ENCODE assay signal across 13 cellular contexts in genomic region chr13:99768986-99769385, GRCh38.
A peak's percentile ranks its signal among the peaks of the same experiment; 100 is the strongest.
DNase-seq lines count a peak whose midpoint lies in the region; ATAC-seq and TF ChIP-seq lines count a peak whose summit lies in the region.
"Had no signal": no experiment of that assay in that cellular context is flagged by ENCODE, and none has a peak within 500 bp of the region (broad histone marks: within the 10 kb centered on the region; RNA-seq: fewer than 3 reads in every experiment).

No MANE protein-coding gene starts in this region.

- TF ChIP-seq EP300 in Ishikawa (IDR thresholded peaks at IDR 0.05; ENCODE audit: borderline replicate concordance), result no peak
- no peak for TF ChIP-seq EP300 in ovary (IDR thresholded peaks at IDR 0.05)

- intact Hi-C loops in ovary (cut with DNase I), result no loop called here

- H3K27me3 Mint-ChIP-seq in WTC11 (ENCODE audit: low read depth), result no peaks in the 10 kb centered on the region; the same call in 1 of the 2 replicates
- H3K27me3 Mint-ChIP-seq in effector memory CD8-positive, alpha-beta T cell, result no peaks in the 10 kb centered on the region
- H3K27me3 Mint-ChIP-seq: CD4-positive, alpha-beta T cell had no signal

- H3K9me3 Mint-ChIP-seq in WTC11, result 0 out of 2 replicates have a peak, but pooled peaks cover 3% of the 10 kb centered on the region
- peaks cover 8% of the 10 kb centered on the region in 2 donors for H3K9me3 Mint-ChIP-seq in effector memory CD8-positive, alpha-beta T cell
- H3K9me3 Mint-ChIP-seq: HFFc6 had no signal

- TF ChIP-seq POLR2A in ovary (IDR thresholded peaks at IDR 0.05), result no peak

- H3K27ac ChIP-seq in iPS-20b (ENCODE audit: low read length), result no peak overlapping the region
- no peak overlapping the region for H3K27ac ChIP-seq in ovary
- H3K27ac ChIP-seq: C4-2B had no signal

- TF ChIP-seq CTCF in WTC11 (IDR thresholded peaks at IDR 0.05), result no peak
- no peak for TF ChIP-seq CTCF in ovary (IDR thresholded peaks at IDR 0.05)

- no peak overlapping the region for H3K4me3 Mint-ChIP-seq in WTC11
- H3K4me3 Mint-ChIP-seq in effector memory CD8-positive, alpha-beta T cell, result no peak overlapping the region
- H3K4me3 Mint-ChIP-seq: CD4-positive, alpha-beta T cell; HFFc6 had no signal

- ATAC-seq in WTC11, result no peak
- ATAC-seq in effector memory CD8-positive, alpha-beta T cell (replicated peaks), result no peak
- ATAC-seq: HCT116 had no signal

- no peaks in the 10 kb centered on the region for H3K9me3 ChIP-seq in iPS-20b (ENCODE audit: insufficient read depth, low read depth, low read length)
- no peaks in the 10 kb centered on the region for H3K9me3 ChIP-seq in ovary
- H3K9me3 ChIP-seq: Caco-2 had no signal

- H3K36me3 Mint-ChIP-seq in WTC11, result peaks cover 26% of the 10 kb centered on the region
- peaks cover 3% of the 10 kb centered on the region for H3K36me3 Mint-ChIP-seq in effector memory CD8-positive, alpha-beta T cell (ENCODE audit: insufficient read depth)

- H3K4me3 ChIP-seq in iPS-20b (ENCODE audit: low read length), result no peak overlapping the region
- H3K4me3 ChIP-seq in ovary, result no peak overlapping the region

- no peaks in the 10 kb centered on the region for H3K27me3 ChIP-seq in iPS-20b (ENCODE audit: insufficient read depth, low read length)
- no peaks in the 10 kb centered on the region for H3K27me3 ChIP-seq in ovary

- 71 to 85% (median 77%) methylated on average over 1 of the region's 1 CpG for WGBS in ovary, 3 donors

- H3K4me1 Mint-ChIP-seq in WTC11, result peaks cover 31% of the 10 kb centered on the region
- peaks cover 0 to 3% of the 10 kb centered on the region in 2 donors for H3K4me1 Mint-ChIP-seq in effector memory CD8-positive, alpha-beta T cell (ENCODE audit: low read depth in 2 of 2)

- peak overlapping the region; percentile 2; the same call in 1 of the 2 replicates for H3K27ac Mint-ChIP-seq in WTC11
- no peak overlapping the region for H3K27ac Mint-ChIP-seq in effector memory CD8-positive, alpha-beta T cell
- H3K27ac Mint-ChIP-seq: CD4-positive, alpha-beta T cell; HFFc6 had no signal

- DNase-seq in WTC11 (ENCODE audit: low spot score) (no peak), ovary (no peak), SKM-1 treated with dmso at 0.1 percent for 144 hours (lab: John Stamatoyannopoulos, UW; ENCODE audit: unreplicated experiment) (no peak)
- no peak for DNase-seq in effector memory CD8-positive, alpha-beta T cell
- DNase-seq: ACHN; AML-193; Caco-2; CD4-positive, alpha-beta T cell; HFFc6 had no signal

- H3K36me3 ChIP-seq in iPS-20b (ENCODE audit: insufficient read depth, low read depth, low read length) (no peaks in the 10 kb centered on the region), ovary (no peaks in the 10 kb centered on the region)

- no peak for TF ChIP-seq RAD21 in Ishikawa (IDR thresholded peaks at IDR 0.05; ENCODE audit: low read depth)

- CTCF ChIA-PET in WTC11 (lab: Charles Lee), result interaction anchor here (1.7 kb wide), 1 partner anchor 191 kb away, joined by 10 read pairs; no protein-coding TSS in a partner anchor

- peak overlapping the region; percentile 19; the same call in 1 of the 2 replicates for H3K9ac ChIP-seq in iPS-20b (ENCODE audit: low read depth, low read length)

- POLR2A ChIA-PET in WTC11 (lab: Charles Lee), result interaction anchor here (0.5 kb wide), 1 partner anchor 81 kb away, joined by 4 read pairs; no protein-coding TSS in a partner anchor

- H3K4me1 ChIP-seq in iPS-20b (ENCODE audit: insufficient read depth, low read length) (peaks cover 16% of the 10 kb centered on the region; the same call in 1 of the 2 replicates), ovary (ENCODE audit: insufficient read depth) (no peaks in the 10 kb centered on the region)
- H3K4me1 ChIP-seq: Caco-2 had no signal

TF ChIP-seq in Ishikawa, 13 proteins besides CTCF, POLR2A, EP300 and RAD21:
- TF ChIP-seq EGR1 (IDR thresholded peaks at IDR 0.05), result no peak
- peak; percentile 25; the same call in 1 of the 2 replicates for TF ChIP-seq USF1 (IDR thresholded peaks at IDR 0.05)

TF ChIP-seq in WTC11, 78 proteins besides CTCF, POLR2A, EP300 and RAD21:
- TF ChIP-seq MXD4 (CRISPR knock-in tag; IDR thresholded peaks at IDR 0.05; ENCODE audit: borderline replicate concordance), result no peak
- TF ChIP-seq ZMAT4 (CRISPR knock-in tag; IDR thresholded peaks at IDR 0.05), result no peak
- TF ChIP-seq ZNF317 (CRISPR knock-in tag; IDR thresholded peaks at IDR 0.05; ENCODE audit: borderline replicate concordance, low read depth), result no peak
- no peak for TF ChIP-seq JUN (CRISPR knock-in tag; IDR thresholded peaks at IDR 0.05)
- TF ChIP-seq USF2 (CRISPR knock-in tag; IDR thresholded peaks at IDR 0.05), result peak; percentile 74
- peak; percentile 69 for TF ChIP-seq USF1 (CRISPR knock-in tag; IDR thresholded peaks at IDR 0.05)
- no peak for TF ChIP-seq ERG (CRISPR knock-in tag; IDR thresholded peaks at IDR 0.05)
- no peak for TF ChIP-seq MYBL2 (CRISPR knock-in tag; IDR thresholded peaks at IDR 0.05)
